ENCODE assay signal across 8 cellular contexts in the genomic region with DNA sequence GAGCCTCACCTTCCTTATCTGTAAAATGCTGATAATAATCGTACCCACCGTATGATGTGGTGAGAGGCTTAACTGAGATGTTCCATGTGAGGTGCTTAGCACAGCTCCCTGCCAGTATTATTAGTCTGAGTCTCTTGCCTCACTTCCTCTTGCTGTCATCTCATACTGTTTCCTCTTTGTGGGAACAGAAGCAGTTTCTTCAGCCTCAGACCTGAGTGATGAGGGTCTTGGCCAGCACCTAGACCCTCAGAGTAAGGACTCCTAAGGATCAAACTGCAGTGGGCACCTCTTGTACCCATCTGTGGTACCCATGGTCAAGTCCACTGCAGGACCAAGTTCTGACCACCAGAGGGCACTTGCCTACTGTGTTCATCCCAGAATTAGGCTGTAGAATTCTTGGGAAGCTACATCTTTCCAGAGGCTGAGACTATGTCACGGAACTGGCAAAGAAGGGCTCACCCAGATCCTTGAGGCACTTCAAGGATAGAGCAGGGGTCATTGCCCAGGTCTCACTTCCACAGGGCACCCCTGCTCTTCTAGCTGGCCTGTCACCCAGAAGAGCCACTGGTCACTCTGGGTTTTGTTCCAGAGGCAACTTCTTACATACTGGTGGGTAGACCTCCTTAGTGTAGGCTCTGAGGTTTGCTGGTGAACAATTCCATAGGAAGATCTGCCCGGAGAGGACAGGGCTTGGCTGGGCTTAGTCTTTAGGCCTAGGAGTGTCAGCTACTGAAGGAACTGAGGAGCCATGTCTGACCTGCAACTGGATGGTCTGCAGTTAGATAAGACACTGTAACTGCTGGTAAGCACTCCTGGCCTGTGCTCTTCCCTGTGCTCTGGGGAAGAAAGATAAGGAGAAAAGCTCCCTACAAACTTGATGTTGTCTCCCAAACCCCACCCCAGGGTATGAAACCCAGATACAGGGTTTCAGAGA. TPM values are rescaled to one million over a fixed set of nuclear protein-coding genes. Genes with fewer than 3 reads are reported as not detected.
DNase-seq lines count a peak whose midpoint lies in the region; ATAC-seq, FAIRE-seq and TF ChIP-seq lines count a peak whose summit lies in the region.

No MANE protein-coding gene starts in this region.

- H3K27ac ChIP-seq in coronary artery: no peak overlapping the region
- no peak overlapping the region for H3K27ac ChIP-seq in HepG2 (ENCODE audit: extremely low read length, insufficient read depth, low read length)

- FAIRE-seq in HepG2 (lab: Jason Lieb, UNC): peak; percentile 94

- TF ChIP-seq RAD21 in HepG2 (CRISPR knock-in tag; IDR thresholded peaks at IDR 0.05): peak; percentile 97

- no peaks in the 10 kb centered on the region for H3K9me3 ChIP-seq in HepG2 (ENCODE audit: low read length)

- no peaks in the 10 kb centered on the region; a peak in 1 of 5 replicates for H3K27me3 ChIP-seq in HepG2 (ENCODE audit: control insufficient read depth in 1 of 2, insufficient read depth in 2 of 2, low read length in 2 of 2)

- no peak for TF ChIP-seq POLR2A in HepG2 (IDR thresholded peaks at IDR 0.05; ENCODE audit: insufficient read depth in 1 of 2, low read depth in 2 of 2, low read length in 2 of 2)

- TF ChIP-seq CTCF in coronary artery (IDR thresholded peaks at IDR 0.05) (peak; percentile 79), HepG2 (CRISPR knock-in tag; IDR thresholded peaks at IDR 0.05) (peak; percentile 99)

- H3K36me3 ChIP-seq in HepG2 (replicated peaks in 1 of 2; ENCODE audit: control insufficient read depth in 1 of 2, insufficient read depth in 2 of 2, low read length in 2 of 2): peaks cover 2 to 4% of the 10 kb centered on the region in 2 experiments; a peak in 3 of 5 replicates

- no peak overlapping the region for H3K4me3 ChIP-seq in coronary artery
- H3K4me3 ChIP-seq in HepG2 (replicated peaks in 1 of 3; ENCODE audit: insufficient read depth in 1 of 3, low read depth in 2 of 3, low read length in 3 of 3): no peak overlapping the region

- WGBS in HepG2 (ENCODE audit: low lambda C conversion rate): 29% methylated on average over 4 of the region's 4 CpGs

- no TSS peak for BruUV-seq in HepG2 (replicated peaks; lab: Mats Ljungman, UMichigan)

- H3K9ac ChIP-seq in HepG2 (ENCODE audit: insufficient read depth, low read depth, low read length): no peak overlapping the region

- POLR2A ChIA-PET in HepG2 (lab: Yijun Ruan, JAX): interaction anchor here (1.0 to 12.5 kb wide), 10 partner anchors 11 to 154 kb away, joined by 3 to 224 read pairs (median 6); partner anchors contain the start of genes IFT52, SGK2 and SRSF6

- in situ Hi-C loops in HepG2 (cut with HindIII; ENCODE audit: extremely low pct_ligation_motif_present, low pct_unique_long_range_greater_than_20kb): loop anchor here (5.0 kb wide), 1 partner anchor 154 kb away; no protein-coding TSS in a partner anchor

- H2AFZ ChIP-seq in HepG2 (ENCODE audit: low read length): no peak overlapping the region

- no peak overlapping the region for H3K4me2 ChIP-seq in HepG2 (ENCODE audit: low read depth, low read length)

- peak; percentile 38 for DNase-seq in activated gamma-delta T cell treated with Interleukin-2 at 50 U/mL for 16 hours
- DNase-seq in activated gamma-delta T cell (lab: John Stamatoyannopoulos, UW): no peak
- DNase-seq in NCI-H2171 treated with DMSO at 0.1 percent for 48 hours (lab: John Stamatoyannopoulos, UW): peak; percentile 42
- peak; percentile 76 for DNase-seq in coronary artery (ENCODE audit: low spot score)
- DNase-seq in HepG2 (ENCODE audit: low spot score): peak; percentile 74
- peak in 2 of 3 experiments; percentile 21 to 34 for DNase-seq in stimulated activated CD4-positive, alpha-beta T cell treated with anti-CD3 and anti-CD28 coated beads, TNF-alpha, amount 100 ng/mL, for 4 hours (ENCODE audit: low read depth in 3 of 3)

- intact Hi-C loops in HepG2 (cut with micrococcal nuclease; ENCODE audit: unreplicated experiment): loop anchor here (1.0 kb wide), 4 partner anchors 18 to 154 kb away; partner anchors contain the start of gene IFT52

- no peaks in the 10 kb centered on the region for H3K79me2 ChIP-seq in HepG2 (ENCODE audit: insufficient read depth, low read length)

- peak; percentile 28 to 38 for ATAC-seq in activated CD4-positive, CD25-positive, alpha-beta regulatory T cell treated with anti-CD3 and anti-CD28 coated beads, Interleukin-2, amount 50 U/mL, for 24 hours
- peak; percentile 67 for ATAC-seq in HepG2
- ATAC-seq in HG03521 (IDR thresholded peaks at IDR 0.05; ENCODE audit: unreplicated experiment): no peak

- CTCF ChIA-PET in HepG2 (lab: Yijun Ruan, JAX; ENCODE audit: low intra/inter-chr PET ratio, low total read pairs): interaction anchor here (0.9 to 3.7 kb wide), 2 partner anchors 121 to 154 kb away, joined by 3 to 39 read pairs; no protein-coding TSS in a partner anchor

- H3K4me1 ChIP-seq in HepG2 (ENCODE audit: insufficient read depth, low read length): peaks cover 45% of the 10 kb centered on the region

- TF ChIP-seq EP300 in HepG2 (IDR thresholded peaks at IDR 0.05; ENCODE audit: low read depth in 2 of 2, low read length in 2 of 2) (no peak), HepG2 (CRISPR knock-in tag; IDR thresholded peaks at IDR 0.05; ENCODE audit: borderline replicate concordance) (no peak)

- no peaks in the 10 kb centered on the region for H4K20me1 ChIP-seq in HepG2 (ENCODE audit: insufficient read depth, low read length)

RNA-seq across cellular contexts. Expression of gene SGK2, which starts 20.6 kb away (rescaled TPM):
- total RNA-seq in HepG2 (2016; rRNA removed; fragmentation: Illumina TruSeq; extraction: Trizol): 29.4 and 34.3 TPM in 2 replicates
- 8.6 and 11.8 TPM in 2 replicates for total RNA-seq in HepG2 (2016; cell fraction: cytosol; rRNA removed; fragmentation: Illumina TruSeq; extraction: Trizol; ENCODE audit: low read depth)
- 29.7 and 31.2 TPM in 2 replicates for total RNA-seq in HepG2 (2016; cell fraction: insoluble cytoplasmic fraction; rRNA removed; fragmentation: Illumina TruSeq; extraction: Trizol)
- 25.9 and 26.5 TPM in 2 replicates for total RNA-seq in HepG2 (2016; cell fraction: membrane; rRNA removed; fragmentation: Illumina TruSeq; extraction: Trizol)
- 19.8 and 26.8 TPM in 2 replicates for total RNA-seq in HepG2 (2016; cell fraction: nucleus; rRNA removed; fragmentation: Illumina TruSeq; extraction: Trizol)
- polyA plus RNA-seq in HepG2 (2011; rRNA removed): 6.2 and 12.6 TPM in 2 replicates
- 3.9 and 5.3 TPM in 2 replicates for polyA plus RNA-seq in HepG2 (2011; cell fraction: cytosol; rRNA removed)
- 24.1 and 26.7 TPM in 2 replicates for polyA plus RNA-seq in HepG2 (2011; cell fraction: nucleus; rRNA removed)
- 6.9 and 8.9 TPM in 2 replicates for polyA plus RNA-seq in HepG2 (2012)
- 5.2 and 5.4 TPM in 2 replicates for polyA plus RNA-seq in HepG2 (2016; cell fraction: cytosol; fragmentation: Illumina TruSeq; extraction: Trizol; ENCODE audit: low read depth)
- polyA plus RNA-seq in HepG2 (2016; cell fraction: insoluble cytoplasmic fraction; fragmentation: Illumina TruSeq; extraction: Trizol; ENCODE audit: low read depth): 21.3 and 23.7 TPM in 2 replicates
- 14.3 and 14.5 TPM in 2 replicates for polyA plus RNA-seq in HepG2 (2016; cell fraction: membrane; fragmentation: Illumina TruSeq; extraction: Trizol; ENCODE audit: low read depth)
- polyA plus RNA-seq in HepG2 (2016; cell fraction: nucleus; fragmentation: Illumina TruSeq; extraction: Trizol; ENCODE audit: insufficient read depth, low read depth): 36.0 and 42.8 TPM in 2 replicates
- 1.3 and 17.3 TPM in 2 replicates for polyA minus RNA-seq in HepG2 (2011; rRNA and poly(A)+ RNA removed; ENCODE audit: low replicate concordance)
- 4.6 and 10.9 TPM in 2 replicates for polyA minus RNA-seq in HepG2 (2011; cell fraction: cytosol; rRNA and poly(A)+ RNA removed)
- 16.4 and 18.5 TPM in 2 replicates for polyA minus RNA-seq in HepG2 (2011; cell fraction: nucleus; rRNA and poly(A)+ RNA removed)

RNA-seq across cellular contexts. Expression of gene L3MBTL1, which starts 30.7 kb away (rescaled TPM):
- total RNA-seq in HepG2 (2016; rRNA removed; fragmentation: Illumina TruSeq; extraction: Trizol): 2.4 and 9.0 TPM in 2 replicates
- total RNA-seq in HepG2 (2016; cell fraction: cytosol; rRNA removed; fragmentation: Illumina TruSeq; extraction: Trizol; ENCODE audit: low read depth): 2.7 and 2.9 TPM in 2 replicates
- total RNA-seq in HepG2 (2016; cell fraction: insoluble cytoplasmic fraction; rRNA removed; fragmentation: Illumina TruSeq; extraction: Trizol): 1.7 and 8.3 TPM in 2 replicates
- total RNA-seq in HepG2 (2016; cell fraction: membrane; rRNA removed; fragmentation: Illumina TruSeq; extraction: Trizol): 1.8 and 3.0 TPM in 2 replicates
- 19.0 and 22.4 TPM in 2 replicates for total RNA-seq in HepG2 (2016; cell fraction: nucleus; rRNA removed; fragmentation: Illumina TruSeq; extraction: Trizol)
- polyA plus RNA-seq in HepG2 (2011; rRNA removed): 17.8 and 23.8 TPM in 2 replicates
- 2.3 and 3.0 TPM in 2 replicates for polyA plus RNA-seq in HepG2 (2011; cell fraction: cytosol; rRNA removed)
- 165 and 173 TPM in 2 replicates for polyA plus RNA-seq in HepG2 (2011; cell fraction: nucleus; rRNA removed)
- 11.7 and 15.2 TPM in 2 replicates for polyA plus RNA-seq in HepG2 (2012)
- 0.17 and 0.46 TPM in 2 replicates for polyA plus RNA-seq in HepG2 (2016; cell fraction: cytosol; fragmentation: Illumina TruSeq; extraction: Trizol; ENCODE audit: low read depth)
- polyA plus RNA-seq in HepG2 (2016; cell fraction: insoluble cytoplasmic fraction; fragmentation: Illumina TruSeq; extraction: Trizol; ENCODE audit: low read depth): 1.1 and 1.9 TPM in 2 replicates
- polyA plus RNA-seq in HepG2 (2016; cell fraction: membrane; fragmentation: Illumina TruSeq; extraction: Trizol; ENCODE audit: low read depth): 0.76 and 0.97 TPM in 2 replicates
- polyA plus RNA-seq in HepG2 (2016; cell fraction: nucleus; fragmentation: Illumina TruSeq; extraction: Trizol; ENCODE audit: insufficient read depth, low read depth): 27.6 and 31.6 TPM in 2 replicates
- 21.5 and 30.3 TPM in 2 replicates for polyA minus RNA-seq in HepG2 (2011; rRNA and poly(A)+ RNA removed; ENCODE audit: low replicate concordance)
- polyA minus RNA-seq in HepG2 (2011; cell fraction: cytosol; rRNA and poly(A)+ RNA removed): 2.5 TPM in 2 replicates
- polyA minus RNA-seq in HepG2 (2011; cell fraction: nucleus; rRNA and poly(A)+ RNA removed): 70.9 and 90.3 TPM in 2 replicates

RNA-seq across cellular contexts. Expression of gene IFT52, which starts 52.5 kb away (rescaled TPM):
- 64.0 and 80.6 TPM in 2 replicates for total RNA-seq in HepG2 (2016; rRNA removed; fragmentation: Illumina TruSeq; extraction: Trizol)
- total RNA-seq in HepG2 (2016; cell fraction: cytosol; rRNA removed; fragmentation: Illumina TruSeq; extraction: Trizol; ENCODE audit: low read depth): 77.1 and 79.7 TPM in 2 replicates
- total RNA-seq in HepG2 (2016; cell fraction: insoluble cytoplasmic fraction; rRNA removed; fragmentation: Illumina TruSeq; extraction: Trizol): 66.3 and 80.0 TPM in 2 replicates
- 101 and 102 TPM in 2 replicates for total RNA-seq in HepG2 (2016; cell fraction: membrane; rRNA removed; fragmentation: Illumina TruSeq; extraction: Trizol)
- total RNA-seq in HepG2 (2016; cell fraction: nucleus; rRNA removed; fragmentation: Illumina TruSeq; extraction: Trizol): 36.2 and 38.4 TPM in 2 replicates
- 36.9 and 48.0 TPM in 2 replicates for polyA plus RNA-seq in HepG2 (2011; rRNA removed)
- 35.4 and 36.4 TPM in 2 replicates for polyA plus RNA-seq in HepG2 (2011; cell fraction: cytosol; rRNA removed)
- polyA plus RNA-seq in HepG2 (2011; cell fraction: nucleus; rRNA removed): 22.2 and 22.4 TPM in 2 replicates
- polyA plus RNA-seq in HepG2 (2012): 31.1 and 41.7 TPM in 2 replicates
- 83.2 and 85.7 TPM in 2 replicates for polyA plus RNA-seq in HepG2 (2016; cell fraction: cytosol; fragmentation: Illumina TruSeq; extraction: Trizol; ENCODE audit: low read depth)
- 91.0 and 94.9 TPM in 2 replicates for polyA plus RNA-seq in HepG2 (2016; cell fraction: insoluble cytoplasmic fraction; fragmentation: Illumina TruSeq; extraction: Trizol; ENCODE audit: low read depth)
- polyA plus RNA-seq in HepG2 (2016; cell fraction: membrane; fragmentation: Illumina TruSeq; extraction: Trizol; ENCODE audit: low read depth): 85.8 and 88.2 TPM in 2 replicates
- polyA plus RNA-seq in HepG2 (2016; cell fraction: nucleus; fragmentation: Illumina TruSeq; extraction: Trizol; ENCODE audit: insufficient read depth, low read depth): 41.4 and 43.4 TPM in 2 replicates
- 53.4 and 59.7 TPM in 2 replicates for polyA minus RNA-seq in HepG2 (2011; rRNA and poly(A)+ RNA removed; ENCODE audit: low replicate concordance)
- polyA minus RNA-seq in HepG2 (2011; cell fraction: cytosol; rRNA and poly(A)+ RNA removed): 15.6 and 20.1 TPM in 2 replicates
- polyA minus RNA-seq in HepG2 (2011; cell fraction: nucleus; rRNA and poly(A)+ RNA removed): 21.4 and 26.9 TPM in 2 replicates
